ENCODE assay signal across 21 cellular contexts in genomic region chr20:20286061-20286460, GRCh38.
"Had no signal": no experiment of that assay in that cellular context is flagged by ENCODE, and none has a peak within 500 bp of the region (broad histone marks: within the 10 kb centered on the region; RNA-seq: fewer than 3 reads in every experiment).

No MANE protein-coding gene starts in this region.

- H3K4me3 ChIP-seq: SJCRH30 had no signal

- H3K27ac ChIP-seq: SJCRH30 had no signal

- H3K27me3 ChIP-seq: SJCRH30 had no signal

- H3K36me3 ChIP-seq: SJCRH30 had no signal

- H3K4me1 ChIP-seq: SJCRH30 had no signal

- DNase-seq: Karpas-422, KG1, MM.1S, NCI-H1092 treated with DMSO at 0.1 percent for 48 hours, NCI-H1436, NCI-H187, NCI-H2029, NCI-H2081 treated with DMSO at 0.1 percent for 48 hours, NCI-H2171, NCI-H226, NCI-H446, NCI-H510A, NCI-H524 treated with DMSO at 0.1 percent for 48 hours, NCI-H69, NCI-H774, PC-3, SHP77 treated with DMSO at 0.1 percent for 48 hours, SJCRH30 had no signal

- ATAC-seq: Panc1, PC-3, Right ventricle myocardium inferior, SK-N-SH treated with all-trans-retinoic acid at 6 μM for 48 hours had no signal
